8 cellular contexts compared by ENCODE assay signal in genomic region chr10:80204801-80205477, GRCh38. TPM values are rescaled to one million over a fixed set of nuclear protein-coding genes. Genes with fewer than 3 reads are reported as not detected.
DNase-seq lines count a peak whose midpoint lies in the region; ATAC-seq and TF ChIP-seq lines count a peak whose summit lies in the region.

No MANE protein-coding gene starts in this region.

- CTCF ChIA-PET in mammary epithelial cell (lab: Charles Lee; ENCODE audit: low non-redundant PET), result no interaction called here

- dilution Hi-C loops in mammary epithelial cell (cut with HindIII; ENCODE audit: low sequenced_read_pairs), result no loop called here

- H3K27ac ChIP-seq in mammary epithelial cell (ENCODE audit: insufficient read depth, low read depth, low read length), result peak overlapping the region; percentile 91

- no peaks in the 10 kb centered on the region for H3K36me3 ChIP-seq in mammary epithelial cell (ENCODE audit: insufficient read depth, low read length)

- 2% methylated on average over 9 of the region's 63 CpGs for WGBS in mammary epithelial cell (ENCODE audit: low coverage, missing lambda C conversion rate)

- H3K9ac ChIP-seq in mammary epithelial cell (ENCODE audit: insufficient read depth, low read length), result peak overlapping the region; percentile 96

- H3K27me3 ChIP-seq in mammary epithelial cell (ENCODE audit: insufficient read depth, low read length), result no peaks in the 10 kb centered on the region

- ATAC-seq in HG02884 (IDR thresholded peaks at IDR 0.05; ENCODE audit: unreplicated experiment) (peak; percentile 31), left colon (peak; percentile 39)
- peak; percentile 10 for ATAC-seq in stimulated activated naive CD8-positive, alpha-beta T cell treated with anti-CD3 and anti-CD28 coated beads, Interleukin-15, Interleukin-2, amounts not matched to agents 100 U/mL and 50 U/mL, for 24 hours

- in situ Hi-C loops in mammary epithelial cell (cut with MboI; ENCODE audit: low sequenced_read_pairs in 2 of 2), result loop anchor here in 1 of 2 donors (5.0 kb wide), 1 partner anchor 48 kb away; no protein-coding TSS in a partner anchor

- H4K20me1 ChIP-seq in mammary epithelial cell (ENCODE audit: insufficient read depth, low read length), result no peaks in the 10 kb centered on the region

- no peak for TF ChIP-seq CTCF in mammary epithelial cell (conservative IDR thresholded peaks at IDR 0.05 in 1 of 2, IDR thresholded peaks at IDR 0.05 in 1 of 2; ENCODE audit: extremely low read depth in 1 of 2, insufficient read depth in 1 of 2, low read depth in 1 of 2, low read length in 2 of 2)

- peak overlapping the region; percentile 58 to 69 (median 68) for H3K4me3 ChIP-seq in mammary epithelial cell (replicated peaks in 1 of 3; ENCODE audit: insufficient read depth in 1 of 3, low read depth in 2 of 3, low read length in 3 of 3)

- DNase-seq in activated T-cell treated with anti-CD3 and anti-CD28 coated beads for 1 hour (ENCODE audit: low read depth), result peak; percentile 23
- no peak for DNase-seq in activated T-cell treated with anti-CD3 and anti-CD28 coated beads for 4 hours
- peak; percentile 16 for DNase-seq in RPMI7951 (ENCODE audit: low read depth)
- no peak for DNase-seq in mammary epithelial cell
- peak in 1 of 2 donors; percentile 54 for DNase-seq in left colon
- peak; percentile 40 for DNase-seq in stimulated activated naive CD8-positive, alpha-beta T cell treated with anti-CD3 and anti-CD28 coated beads, Interleukin-15, Interleukin-2, amounts not matched to agents 100 U/mL and 50 U/mL, for 24 hours
- no peak for DNase-seq in foreskin melanocyte

- peaks cover 60% of the 10 kb centered on the region for H3K79me2 ChIP-seq in mammary epithelial cell (ENCODE audit: insufficient read depth, low read length)

- H3K9me3 ChIP-seq in mammary epithelial cell (replicated peaks; ENCODE audit: insufficient read depth, low read length), result no peaks in the 10 kb centered on the region

- intact Hi-C loops in mammary epithelial cell (cut with micrococcal nuclease), result loop anchor here (1.0 kb wide), 1 partner anchor 50 kb away; no protein-coding TSS in a partner anchor
- intact Hi-C loops in left colon (cut with DNase I, micrococcal nuclease), result loop anchor here in 1 of 2 donors (10.0 kb wide), 1 partner anchor 50 kb away; no protein-coding TSS in a partner anchor

- H2AFZ ChIP-seq in mammary epithelial cell (ENCODE audit: low read depth, low read length), result peak overlapping the region; percentile 85

- peaks cover 40% of the 10 kb centered on the region for H3K4me1 ChIP-seq in mammary epithelial cell (ENCODE audit: insufficient read depth, low read length)

- H3K4me2 ChIP-seq in mammary epithelial cell (ENCODE audit: insufficient read depth, low read depth, low read length), result peak overlapping the region; percentile 94

- no TSS peak for BruUV-seq in mammary epithelial cell (replicated peaks; lab: Mats Ljungman, UMichigan)

RNA-seq across cellular contexts. Expression of gene ANXA11, which starts 0.4 kb away (rescaled TPM):
- total RNA-seq in RPMI7951 (2014; rRNA removed; shearing (Covaris generic)), result 88.0 and 104 TPM in 2 replicates
- total RNA-seq in mammary epithelial cell (100 to 1,000 TPM in 1 of 2 donors, 10 to 100 TPM in 1; 36.8 to 117 TPM), left colon (100 to 1,000 TPM; 384 to 427 TPM)
- polyA plus RNA-seq in mammary epithelial cell, result 75.0 TPM
- polyA minus RNA-seq in mammary epithelial cell, result 154 TPM

Comparison
In these comparisons a context has a peak if more than half of its experiments do, and no peak if none do; other contexts are left out.
1. DNase-seq: peak in activated T-cell treated with anti-CD3 and anti-CD28 coated beads for 1 hour (single experiment), RPMI7951 (single experiment) and stimulated activated naive CD8-positive, alpha-beta T cell treated with anti-CD3 and anti-CD28 coated beads, Interleukin-15, Interleukin-2, amounts not matched to agents 100 U/mL and 50 U/mL, for 24 hours (single experiment); none in activated T-cell treated with anti-CD3 and anti-CD28 coated beads for 4 hours (single experiment), mammary epithelial cell (single experiment) and foreskin melanocyte (single experiment).
2. Peak in every context shown above with its lines, with median percentiles within 50 percentile points of each other: ATAC-seq.